2 cellular contexts compared by ENCODE assay signal in the genomic region with DNA sequence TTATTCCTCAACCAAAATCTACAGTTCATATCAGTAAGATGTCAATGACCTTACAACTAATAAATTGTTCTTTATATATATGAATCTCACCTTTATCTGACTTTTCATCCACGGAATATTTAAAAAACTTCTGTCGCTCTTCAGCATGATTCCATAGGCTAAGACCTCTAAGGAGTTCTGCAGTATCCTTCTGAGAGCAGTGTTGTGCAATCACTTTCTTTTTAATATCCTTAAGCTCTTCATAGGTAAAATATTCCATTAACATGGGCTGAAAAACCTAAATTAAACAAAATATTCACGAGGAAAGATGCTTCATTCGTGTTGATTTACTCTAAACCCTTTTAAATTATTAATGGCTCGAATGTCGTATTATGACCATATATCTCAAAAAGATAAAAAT.
TF ChIP-seq lines count a peak whose summit lies in the region.

No MANE protein-coding gene starts in this region.

TF ChIP-seq in HepG2, 621 proteins besides CTCF, POLR2A, EP300 and RAD21:
- TF ChIP-seq CEBPB (IDR thresholded peaks at IDR 0.05; ENCODE audit: borderline replicate concordance, low read depth, low read length) = 0 out of 2 replicates have a peak, but pooled peaks have one; percentile 18
- no peak for TF ChIP-seq PRDM4 (CRISPR knock-in tag; IDR thresholded peaks at IDR 0.05; ENCODE audit: borderline replicate concordance)

TF ChIP-seq in H1, 55 proteins besides CTCF, POLR2A, EP300 and RAD21:
- no peak for TF ChIP-seq NRF1 (IDR thresholded peaks at IDR 0.05; ENCODE audit: low read depth, low read length)
- TF ChIP-seq TCF12 (IDR thresholded peaks at IDR 0.05; ENCODE audit: low read depth, low read length) = no peak
- TF ChIP-seq NANOG (IDR thresholded peaks at IDR 0.05; ENCODE audit: insufficient read depth, low read depth, low read length, poor library complexity, severe bottlenecking) = no peak
- TF ChIP-seq CEBPB (IDR thresholded peaks at IDR 0.05; ENCODE audit: low read depth, low read length) = peak; percentile 47; the same call in 1 of the 2 replicates
